11 cellular contexts compared by ENCODE assay signal in the genomic region with DNA sequence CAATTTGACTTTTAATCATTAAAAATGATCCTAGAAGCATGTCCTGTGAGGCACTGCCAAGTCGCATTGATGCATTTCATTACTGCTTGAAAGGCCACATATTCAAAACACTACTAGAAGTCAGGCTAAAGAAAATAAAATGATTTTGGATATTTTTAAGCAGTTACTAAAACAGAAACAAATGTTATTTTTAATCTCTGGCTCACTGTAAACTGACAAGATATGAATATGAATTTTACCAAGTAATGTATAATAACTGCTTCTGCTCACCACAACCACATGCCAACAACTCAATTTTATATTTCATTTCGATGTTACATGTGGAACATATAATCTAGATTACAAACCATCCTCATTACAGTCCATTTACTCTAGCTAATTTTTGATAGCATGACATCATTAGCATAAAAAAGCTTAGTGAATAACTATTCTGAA.
DNase-seq lines count a peak whose midpoint lies in the region; ATAC-seq, FAIRE-seq and TF ChIP-seq lines count a peak whose summit lies in the region.
"Had no signal": no experiment of that assay in that cellular context is flagged by ENCODE, and none has a peak within 500 bp of the region (broad histone marks: within the 10 kb centered on the region; RNA-seq: fewer than 3 reads in every experiment).

No MANE protein-coding gene starts in this region.

- peak overlapping the region; percentile 52 for H3K4me3 Mint-ChIP-seq in central memory CD8-positive, alpha-beta T cell
- H3K4me3 Mint-ChIP-seq: activated naive CD8-positive, alpha-beta T cell treated with anti-CD3 and anti-CD28 coated beads, Interleukin-2, amount 10 ng/mL, durations not matched to agents 7 days and 5 days had no signal

- no peak for TF ChIP-seq RAD21 in A549 (conservative IDR thresholded peaks at IDR 0.05 in 1 of 2, IDR thresholded peaks at IDR 0.05 in 1 of 2)

- peak overlapping the region; percentile 37 to 71; a peak in 3 of 6 replicates for H3K27ac ChIP-seq in A549

- no peaks in the 10 kb centered on the region for H3K36me3 ChIP-seq in H7 (replicated peaks; ENCODE audit: control insufficient read depth, insufficient read depth, low read length)

- WGBS in A549 (ENCODE audit: missing lambda C conversion rate): 92% methylated on average over 2 of the region's 2 CpGs

- no peak for TF ChIP-seq POLR2A in A549 (IDR thresholded peaks at IDR 0.05; ENCODE audit: low read length)

- no peaks in the 10 kb centered on the region for H3K9me3 Mint-ChIP-seq in central memory CD8-positive, alpha-beta T cell
- H3K9me3 Mint-ChIP-seq: activated naive CD8-positive, alpha-beta T cell treated with anti-CD3 and anti-CD28 coated beads, Interleukin-2, amount 10 ng/mL, durations not matched to agents 7 days and 5 days had no signal

- no peaks in the 10 kb centered on the region for H3K9me3 ChIP-seq in A549

- no peak for TF ChIP-seq CTCF in A549 (IDR thresholded peaks at IDR 0.05)

- FAIRE-seq in A549 (lab: Jason Lieb, UNC): no peak

- H3K4me1 ChIP-seq in A549: peaks cover 51% of the 10 kb centered on the region

- H3K4me3 ChIP-seq in A549 (no peak overlapping the region), H7 (ENCODE audit: insufficient read depth, low read depth, low read length) (no peak overlapping the region)

- no peak for ATAC-seq in A549
- ATAC-seq in GM19351 (IDR thresholded peaks at IDR 0.05; ENCODE audit: unreplicated experiment): peak; percentile 44
- ATAC-seq in HG03175 (IDR thresholded peaks at IDR 0.05; ENCODE audit: unreplicated experiment): peak; percentile 42
- no peak for ATAC-seq in central memory CD8-positive, alpha-beta T cell (replicated peaks; ENCODE audit: extremely low read depth, poor library complexity, severe bottlenecking)

- TF ChIP-seq EP300 in A549 (IDR thresholded peaks at IDR 0.05): no peak

- no peak overlapping the region; the same call in 2 of the 3 replicates for H3K4me2 ChIP-seq in A549

- H3K4me1 Mint-ChIP-seq in central memory CD8-positive, alpha-beta T cell: peaks cover 49% of the 10 kb centered on the region

- DNase-seq in A549 (ENCODE audit: low read depth in 1 of 2, low spot score in 1 of 2) (no peak), foreskin melanocyte (no peak), H7 (no peak), RPMI8226 (no peak), iPS-NIHi11 (ENCODE audit: low spot score) (no peak)
- DNase-seq in central memory CD8-positive, alpha-beta T cell (ENCODE audit: low spot score in 2 of 2): no peak
- DNase-seq: activated naive CD8-positive, alpha-beta T cell treated with anti-CD3 and anti-CD28 coated beads, Interleukin-2, amount 10 ng/mL, durations not matched to agents 7 days and 5 days; erythroblast; NCI-H2171 had no signal

- H3K27ac Mint-ChIP-seq in central memory CD8-positive, alpha-beta T cell (ENCODE audit: low read depth): peak overlapping the region; percentile 82

- CTCF ChIA-PET in A549 (lab: Yijun Ruan, JAX): interaction anchor here (1.0 kb wide), 1 partner anchor 28 kb away, joined by 3 read pairs; no protein-coding TSS in a partner anchor

- H3K27me3 ChIP-seq in H7 (ENCODE audit: control insufficient read depth, insufficient read depth, low read length): no peaks in the 10 kb centered on the region

- H3K27me3 Mint-ChIP-seq in central memory CD8-positive, alpha-beta T cell: no peaks in the 10 kb centered on the region
- H3K27me3 Mint-ChIP-seq: activated naive CD8-positive, alpha-beta T cell treated with anti-CD3 and anti-CD28 coated beads, Interleukin-2, amount 10 ng/mL, durations not matched to agents 7 days and 5 days had no signal

- H3K36me3 Mint-ChIP-seq in central memory CD8-positive, alpha-beta T cell (ENCODE audit: insufficient read depth): peaks cover 8% of the 10 kb centered on the region

- POLR2A ChIA-PET in A549 (lab: Yijun Ruan, JAX): no interaction called here

TF ChIP-seq in A549, 52 proteins besides CTCF, POLR2A, EP300 and RAD21:
- TF ChIP-seq, protein P1, sequence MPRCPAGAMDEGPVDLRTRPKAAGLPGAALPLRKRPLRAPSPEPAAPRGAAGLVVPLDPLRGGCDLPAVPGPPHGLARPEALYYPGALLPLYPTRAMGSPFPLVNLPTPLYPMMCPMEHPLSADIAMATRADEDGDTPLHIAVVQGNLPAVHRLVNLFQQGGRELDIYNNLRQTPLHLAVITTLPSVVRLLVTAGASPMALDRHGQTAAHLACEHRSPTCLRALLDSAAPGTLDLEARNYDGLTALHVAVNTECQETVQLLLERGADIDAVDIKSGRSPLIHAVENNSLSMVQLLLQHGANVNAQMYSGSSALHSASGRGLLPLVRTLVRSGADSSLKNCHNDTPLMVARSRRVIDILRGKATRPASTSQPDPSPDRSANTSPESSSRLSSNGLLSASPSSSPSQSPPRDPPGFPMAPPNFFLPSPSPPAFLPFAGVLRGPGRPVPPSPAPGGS (IDR thresholded peaks at IDR 0.05): no peak
- TF ChIP-seq, protein P2, sequence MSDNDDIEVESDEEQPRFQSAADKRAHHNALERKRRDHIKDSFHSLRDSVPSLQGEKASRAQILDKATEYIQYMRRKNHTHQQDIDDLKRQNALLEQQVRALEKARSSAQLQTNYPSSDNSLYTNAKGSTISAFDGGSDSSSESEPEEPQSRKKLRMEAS (IDR thresholded peaks at IDR 0.05): no peak
- no peak for TF ChIP-seq HOXB5 (CRISPR knock-in tag; IDR thresholded peaks at IDR 0.05)
- no peak for TF ChIP-seq MYC (IDR thresholded peaks at IDR 0.05; ENCODE audit: borderline replicate concordance, low read length)
- no peak for TF ChIP-seq CHD2 (IDR thresholded peaks at IDR 0.05; ENCODE audit: low read length, partially characterized antibody)
- no peak for TF ChIP-seq CBX2 (IDR thresholded peaks at IDR 0.05; ENCODE audit: borderline replicate concordance, low read depth)
- TF ChIP-seq CHD4 (IDR thresholded peaks at IDR 0.05; ENCODE audit: borderline replicate concordance): no peak
- no peak for TF ChIP-seq ZNF302 (CRISPR knock-in tag; IDR thresholded peaks at IDR 0.05)
- no peak for TF ChIP-seq MAFK (IDR thresholded peaks at IDR 0.05; ENCODE audit: partially characterized antibody)
- no peak for TF ChIP-seq NFE2L2 (conservative IDR thresholded peaks at IDR 0.05; ENCODE audit: low read length)
- TF ChIP-seq GATA3 (IDR thresholded peaks at IDR 0.05; ENCODE audit: borderline replicate concordance): no peak
- TF ChIP-seq HDAC2 (IDR thresholded peaks at IDR 0.05): no peak
- no peak for TF ChIP-seq NPAS2 (CRISPR knock-in tag; IDR thresholded peaks at IDR 0.05; ENCODE audit: borderline replicate concordance)
- no peak for TF ChIP-seq EHF (CRISPR knock-in tag; IDR thresholded peaks at IDR 0.05)
- TF ChIP-seq RFX5 (IDR thresholded peaks at IDR 0.05): no peak
- TF ChIP-seq, protein P3, sequence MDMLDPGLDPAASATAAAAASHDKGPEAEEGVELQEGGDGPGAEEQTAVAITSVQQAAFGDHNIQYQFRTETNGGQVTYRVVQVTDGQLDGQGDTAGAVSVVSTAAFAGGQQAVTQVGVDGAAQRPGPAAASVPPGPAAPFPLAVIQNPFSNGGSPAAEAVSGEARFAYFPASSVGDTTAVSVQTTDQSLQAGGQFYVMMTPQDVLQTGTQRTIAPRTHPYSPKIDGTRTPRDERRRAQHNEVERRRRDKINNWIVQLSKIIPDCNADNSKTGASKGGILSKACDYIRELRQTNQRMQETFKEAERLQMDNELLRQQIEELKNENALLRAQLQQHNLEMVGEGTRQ (IDR thresholded peaks at IDR 0.05): no peak
- no peak for TF ChIP-seq MAZ (IDR thresholded peaks at IDR 0.05; ENCODE audit: borderline replicate concordance, low read depth, low read length)
- TF ChIP-seq ZC3H11A (IDR thresholded peaks at IDR 0.05): no peak

Comparison
In these comparisons a context has a peak if more than half of its experiments do, and no peak if none do; other contexts are left out.
1. ATAC-seq: peak in GM19351 (single experiment) and HG03175 (single experiment); none in A549 (0 of 2) and central memory CD8-positive, alpha-beta T cell (single experiment).